In genomic region chr5:10634056-10634455, GRCh38 we compare ENCODE assay signal across 15 cellular contexts.
DNase-seq lines count a peak whose midpoint lies in the region; ATAC-seq, FAIRE-seq and TF ChIP-seq lines count a peak whose summit lies in the region.
"Had no signal": no experiment of that assay in that cellular context is flagged by ENCODE, and none has a peak within 500 bp of the region (broad histone marks: within the 10 kb centered on the region; RNA-seq: fewer than 3 reads in every experiment).

No MANE protein-coding gene starts in this region.

- H3K9me3 ChIP-seq in OCI-LY3 (ENCODE audit: insufficient read depth, low read length) (no peaks in the 10 kb centered on the region), GM12878 (replicated peaks; ENCODE audit: control insufficient read depth, insufficient read depth, low read length) (peaks cover 12% of the 10 kb centered on the region)
- H3K9me3 ChIP-seq: MG63, sigmoid colon had no signal

- TF ChIP-seq CTCF in OCI-LY3 (IDR thresholded peaks at IDR 0.05; ENCODE audit: low read depth, low read length) (no peak), GM12878 (IDR thresholded peaks at IDR 0.05 in 2 of 3, conservative IDR thresholded peaks at IDR 0.05 in 1 of 3; ENCODE audit: control insufficient read depth in 2 of 3, extremely low read depth in 1 of 3, insufficient read depth in 1 of 3, low read depth in 3 of 3, low read length in 3 of 3) (no peak)

- H3K79me2 ChIP-seq in OCI-LY3 (ENCODE audit: low read length) = peaks cover 78% of the 10 kb centered on the region
- H3K79me2 ChIP-seq in GM12878 (ENCODE audit: control insufficient read depth, insufficient read depth, low read length) = peaks cover 74% of the 10 kb centered on the region

- H3K4me3 ChIP-seq in OCI-LY3 (ENCODE audit: low read length) (peak overlapping the region; percentile 3; the same call in 1 of the 2 replicates), GM12878 (no peak overlapping the region)
- H3K4me3 ChIP-seq: GM23248, lung, MG63, sigmoid colon had no signal

- H3K27me3 Mint-ChIP-seq in activated T-cell treated with anti-CD3 and anti-CD28 coated beads, Interleukin-2, amount 50 U/mL, for 72 hours (ENCODE audit: low read depth) = peaks cover 22% of the 10 kb centered on the region

- no peaks in the 10 kb centered on the region for H4K20me1 ChIP-seq in OCI-LY3 (ENCODE audit: insufficient read depth, low read length)
- no peaks in the 10 kb centered on the region for H4K20me1 ChIP-seq in GM12878 (ENCODE audit: control insufficient read depth, insufficient read depth)

- H3K4me3 Mint-ChIP-seq in activated T-cell treated with anti-CD3 and anti-CD28 coated beads, Interleukin-2, amount 50 U/mL, for 72 hours = peak overlapping the region; percentile 59 to 96
- H3K4me3 Mint-ChIP-seq in stimulated activated effector memory CD8-positive, alpha-beta T cell treated with anti-CD3 and anti-CD28 coated beads, Interleukin-12 subunit alpha, Interleukin-12 subunit beta, amount 100 ng/mL, for 72 hours = peak overlapping the region; percentile 78
- H3K4me3 Mint-ChIP-seq: endodermal cell, type B pancreatic cell had no signal

- H3K27ac ChIP-seq in OCI-LY3 (ENCODE audit: low read length) = peak overlapping the region; percentile 99
- peak overlapping the region; percentile 93 for H3K27ac ChIP-seq in GM12878 (ENCODE audit: control insufficient read depth, insufficient read depth)
- H3K27ac ChIP-seq: GM23248, sigmoid colon had no signal

- 4% methylated on average over 4 of the region's 4 CpGs for WGBS in GM12878 (ENCODE audit: insufficient coverage, insufficient replicate concordance, low lambda C conversion rate, missing lambda C conversion rate)

- peaks cover 0 to 5% of the 10 kb centered on the region in 2 donors for H3K9me3 Mint-ChIP-seq in activated T-cell treated with anti-CD3 and anti-CD28 coated beads, Interleukin-2, amount 50 U/mL, for 72 hours
- peaks cover 10% of the 10 kb centered on the region for H3K9me3 Mint-ChIP-seq in stimulated activated effector memory CD8-positive, alpha-beta T cell treated with anti-CD3 and anti-CD28 coated beads, Interleukin-12 subunit alpha, Interleukin-12 subunit beta, amount 100 ng/mL, for 72 hours
- H3K9me3 Mint-ChIP-seq: type B pancreatic cell had no signal

- H3K4me2 ChIP-seq in OCI-LY3 (ENCODE audit: low read length) (peak overlapping the region; percentile 49), GM12878 (ENCODE audit: control insufficient read depth, insufficient read depth) (peak overlapping the region; percentile 69)

- no peak for TF ChIP-seq POLR2A in GM12878 (IDR thresholded peaks at IDR 0.05; ENCODE audit: low read depth, low read length)

- intact Hi-C loops in GM12878 (cut with micrococcal nuclease; ENCODE audit: unreplicated experiment) (loop anchor here (5.0 kb wide), 2 partner anchors 277 to 352 kb away; no protein-coding TSS in a partner anchor), left ventricle myocardium superior (cut with micrococcal nuclease) (no loop called here)

- POLR2A ChIA-PET in GM12878 (lab: Charles Lee) = interaction anchor here (0.7 to 4.9 kb wide), 13 partner anchors 10 to 281 kb away, joined by 3 to 39 read pairs (median 4); partner anchors contain the start of genes DAP and MARCHF6

- CTCF ChIA-PET in GM12878 (lab: Yijun Ruan, JAX) = interaction anchor here (0.7 to 5.2 kb wide), 10 partner anchors 13 to 268 kb away, joined by 3 to 34 read pairs (median 5); no protein-coding TSS in a partner anchor

- no peak for ATAC-seq in activated T-cell treated with anti-CD3 and anti-CD28 coated beads, Interleukin-2, amount 50 U/mL, for 72 hours (replicated peaks in 1 of 2)
- peak; percentile 10 for ATAC-seq in GM12878
- no peak for ATAC-seq in stimulated activated effector memory CD8-positive, alpha-beta T cell treated with anti-CD3 and anti-CD28 coated beads, Interleukin-12 subunit alpha, Interleukin-12 subunit beta, amount 100 ng/mL, for 72 hours
- no peak for ATAC-seq in HG02981 (IDR thresholded peaks at IDR 0.05; ENCODE audit: unreplicated experiment)
- ATAC-seq in left ventricle myocardium superior = no peak

- H3K4me1 ChIP-seq in OCI-LY3 (ENCODE audit: low read length) = peaks cover 80% of the 10 kb centered on the region
- H3K4me1 ChIP-seq in GM12878 (ENCODE audit: control insufficient read depth, insufficient read depth, low read length) = peaks cover 71% of the 10 kb centered on the region
- H3K4me1 ChIP-seq: sigmoid colon had no signal

- peaks cover 69% of the 10 kb centered on the region for H3K4me1 Mint-ChIP-seq in activated T-cell treated with anti-CD3 and anti-CD28 coated beads, Interleukin-2, amount 50 U/mL, for 72 hours (ENCODE audit: low read depth)
- peaks cover 86% of the 10 kb centered on the region for H3K4me1 Mint-ChIP-seq in stimulated activated effector memory CD8-positive, alpha-beta T cell treated with anti-CD3 and anti-CD28 coated beads, Interleukin-12 subunit alpha, Interleukin-12 subunit beta, amount 100 ng/mL, for 72 hours

- H2AFZ ChIP-seq in OCI-LY3 (ENCODE audit: low read depth, low read length) (no peak overlapping the region), GM12878 (ENCODE audit: control insufficient read depth, low read depth, low read length) (no peak overlapping the region)
- H2AFZ ChIP-seq: GM23248 had no signal

- H3K27me3 ChIP-seq in OCI-LY3 (ENCODE audit: low read depth, low read length) (no peaks in the 10 kb centered on the region), GM12878 (replicated peaks in 1 of 2; ENCODE audit: control insufficient read depth in 2 of 2, insufficient read depth in 2 of 2, low read length in 1 of 2) (no peaks in the 10 kb centered on the region)
- H3K27me3 ChIP-seq: MG63 had no signal

- H3K27ac Mint-ChIP-seq in activated T-cell treated with anti-CD3 and anti-CD28 coated beads, Interleukin-2, amount 50 U/mL, for 72 hours = peak overlapping the region; percentile 72
- peak overlapping the region; percentile 96 for H3K27ac Mint-ChIP-seq in stimulated activated effector memory CD8-positive, alpha-beta T cell treated with anti-CD3 and anti-CD28 coated beads, Interleukin-12 subunit alpha, Interleukin-12 subunit beta, amount 100 ng/mL, for 72 hours
- H3K27ac Mint-ChIP-seq: endodermal cell, type B pancreatic cell had no signal

- no peak for FAIRE-seq in GM12878 (lab: Jason Lieb, UNC)

- no peak for TF ChIP-seq RAD21 in GM12878 (IDR thresholded peaks at IDR 0.05; ENCODE audit: insufficient read depth, low read depth, low read length)

- TF ChIP-seq EP300 in GM12878 (IDR thresholded peaks at IDR 0.05; ENCODE audit: borderline replicate concordance in 1 of 2, control insufficient read depth in 1 of 2, low read depth in 2 of 2, low read length in 2 of 2) = no peak

- no TSS peak for BruUV-seq in GM12878 (replicated peaks; lab: Mats Ljungman, UMichigan)

- H3K36me3 Mint-ChIP-seq in activated T-cell treated with anti-CD3 and anti-CD28 coated beads, Interleukin-2, amount 50 U/mL, for 72 hours (ENCODE audit: insufficient read depth in 2 of 2) = peaks cover 6 to 11% of the 10 kb centered on the region in 2 donors
- peaks cover 36% of the 10 kb centered on the region for H3K36me3 Mint-ChIP-seq in stimulated activated effector memory CD8-positive, alpha-beta T cell treated with anti-CD3 and anti-CD28 coated beads, Interleukin-12 subunit alpha, Interleukin-12 subunit beta, amount 100 ng/mL, for 72 hours

- RAD21 ChIA-PET in GM12878 (lab: Charles Lee; ENCODE audit: unreplicated experiment) = interaction anchor here (0.5 to 6.7 kb wide), 13 partner anchors 11 to 71 kb away, joined by 3 to 93 read pairs (median 3); partner anchors contain the start of gene ANKRD33B

- in situ Hi-C loops in GM12878 (cut with MboI) = no loop called here

- peaks cover 33% of the 10 kb centered on the region for H3K36me3 ChIP-seq in OCI-LY3 (replicated peaks; ENCODE audit: low read depth, low read length)
- peaks cover 13 to 14% of the 10 kb centered on the region in 2 experiments for H3K36me3 ChIP-seq in GM12878 (ENCODE audit: control insufficient read depth in 2 of 2, insufficient read depth in 2 of 2, low read length in 1 of 2)
- H3K36me3 ChIP-seq: sigmoid colon had no signal

- no peak for DNase-seq in activated T-cell treated with anti-CD3 and anti-CD28 coated beads, Interleukin-2, amount 50 U/mL, for 72 hours
- DNase-seq in activated T-cell treated with anti-CD3 and anti-CD28 coated beads, Interleukin-2, amount 50 U/mL, for 1 hour = no peak
- DNase-seq in GM12878 (ENCODE audit: low read depth, low spot score) = no peak
- DNase-seq in stimulated activated effector memory CD8-positive, alpha-beta T cell treated with anti-CD3 and anti-CD28 coated beads, Interleukin-12 subunit alpha, Interleukin-12 subunit beta, amount 100 ng/mL, for 72 hours (ENCODE audit: low spot score in 2 of 2) = no peak
- no peak for DNase-seq in putamen (ENCODE audit: low spot score)
- no peak for DNase-seq in left ventricle myocardium superior
- DNase-seq: endodermal cell, GM23248, MG63, NCI-H2107, sigmoid colon had no signal

- SMC1A ChIA-PET in GM12878 (lab: Charles Lee; ENCODE audit: uncharacterized antibody, unreplicated experiment) = interaction anchor here (0.6 to 6.5 kb wide), 14 partner anchors 7 to 181 kb away, joined by 3 to 90 read pairs (median 6); no protein-coding TSS in a partner anchor

- H3K9ac ChIP-seq in OCI-LY3 (ENCODE audit: low read length) (peak overlapping the region; percentile 68), GM12878 (ENCODE audit: control insufficient read depth, insufficient read depth, low read length) (peak overlapping the region; percentile 79)
- H3K9ac ChIP-seq: GM23248 had no signal

TF ChIP-seq in GM12878, 131 proteins besides CTCF, POLR2A, EP300 and RAD21 (continues in another document):
- TF ChIP-seq KLF5 (IDR thresholded peaks at IDR 0.05; ENCODE audit: partially characterized antibody) = no peak
- TF ChIP-seq POLR2AphosphoS5 (IDR thresholded peaks at IDR 0.05; ENCODE audit: low read length) = peak; percentile 16; the same call in 1 of the 2 replicates
- TF ChIP-seq PKNOX1 (IDR thresholded peaks at IDR 0.05) = peak; percentile 66
- TF ChIP-seq CREM (IDR thresholded peaks at IDR 0.05; ENCODE audit: low read depth) = no peak
- 0 out of 2 replicates have a peak, but pooled peaks have one; percentile 5 for TF ChIP-seq CHD2 (IDR thresholded peaks at IDR 0.05; ENCODE audit: borderline replicate concordance, low read depth, low read length)
